Comparison of ENCODE assay signal across 1 cellular context in the genomic region with DNA sequence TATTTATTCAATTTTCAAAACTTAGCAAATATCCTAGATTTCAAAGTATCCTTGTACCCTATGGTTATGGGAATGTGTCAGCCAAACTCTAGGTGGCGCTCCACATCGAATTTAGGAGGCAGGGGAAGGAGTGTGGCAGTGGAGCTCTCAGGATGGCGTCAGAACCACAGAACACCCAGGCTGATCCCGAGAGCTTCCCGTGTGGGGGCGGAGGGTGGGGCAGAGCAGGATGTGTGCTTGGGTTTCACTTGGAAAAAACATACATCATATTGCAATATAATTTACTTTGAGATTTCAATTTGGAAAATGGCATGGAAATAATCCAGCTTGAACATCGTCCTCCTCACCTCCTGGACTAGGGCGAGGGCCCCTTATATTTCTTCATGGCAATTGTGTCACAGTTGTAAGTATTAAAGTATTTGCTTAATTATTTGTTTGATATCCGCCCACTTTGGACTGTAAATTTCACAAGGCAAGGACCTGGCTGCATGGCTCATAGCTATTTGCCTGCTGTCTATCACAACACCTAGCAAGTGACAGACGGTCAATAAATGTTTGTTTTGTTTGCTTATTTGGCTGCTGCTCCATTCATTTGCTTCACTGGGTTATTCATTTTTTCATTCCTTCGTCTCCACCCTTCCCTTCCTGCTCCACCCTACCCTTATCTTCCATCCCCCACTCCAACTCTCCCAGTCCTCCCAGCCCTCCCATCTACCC.
TF ChIP-seq lines count a peak whose summit lies in the region.

No MANE protein-coding gene starts in this region.

TF ChIP-seq in GM23338, 12 proteins besides CTCF, POLR2A, EP300 and RAD21 (continued from another document):
- TF ChIP-seq, protein P1, sequence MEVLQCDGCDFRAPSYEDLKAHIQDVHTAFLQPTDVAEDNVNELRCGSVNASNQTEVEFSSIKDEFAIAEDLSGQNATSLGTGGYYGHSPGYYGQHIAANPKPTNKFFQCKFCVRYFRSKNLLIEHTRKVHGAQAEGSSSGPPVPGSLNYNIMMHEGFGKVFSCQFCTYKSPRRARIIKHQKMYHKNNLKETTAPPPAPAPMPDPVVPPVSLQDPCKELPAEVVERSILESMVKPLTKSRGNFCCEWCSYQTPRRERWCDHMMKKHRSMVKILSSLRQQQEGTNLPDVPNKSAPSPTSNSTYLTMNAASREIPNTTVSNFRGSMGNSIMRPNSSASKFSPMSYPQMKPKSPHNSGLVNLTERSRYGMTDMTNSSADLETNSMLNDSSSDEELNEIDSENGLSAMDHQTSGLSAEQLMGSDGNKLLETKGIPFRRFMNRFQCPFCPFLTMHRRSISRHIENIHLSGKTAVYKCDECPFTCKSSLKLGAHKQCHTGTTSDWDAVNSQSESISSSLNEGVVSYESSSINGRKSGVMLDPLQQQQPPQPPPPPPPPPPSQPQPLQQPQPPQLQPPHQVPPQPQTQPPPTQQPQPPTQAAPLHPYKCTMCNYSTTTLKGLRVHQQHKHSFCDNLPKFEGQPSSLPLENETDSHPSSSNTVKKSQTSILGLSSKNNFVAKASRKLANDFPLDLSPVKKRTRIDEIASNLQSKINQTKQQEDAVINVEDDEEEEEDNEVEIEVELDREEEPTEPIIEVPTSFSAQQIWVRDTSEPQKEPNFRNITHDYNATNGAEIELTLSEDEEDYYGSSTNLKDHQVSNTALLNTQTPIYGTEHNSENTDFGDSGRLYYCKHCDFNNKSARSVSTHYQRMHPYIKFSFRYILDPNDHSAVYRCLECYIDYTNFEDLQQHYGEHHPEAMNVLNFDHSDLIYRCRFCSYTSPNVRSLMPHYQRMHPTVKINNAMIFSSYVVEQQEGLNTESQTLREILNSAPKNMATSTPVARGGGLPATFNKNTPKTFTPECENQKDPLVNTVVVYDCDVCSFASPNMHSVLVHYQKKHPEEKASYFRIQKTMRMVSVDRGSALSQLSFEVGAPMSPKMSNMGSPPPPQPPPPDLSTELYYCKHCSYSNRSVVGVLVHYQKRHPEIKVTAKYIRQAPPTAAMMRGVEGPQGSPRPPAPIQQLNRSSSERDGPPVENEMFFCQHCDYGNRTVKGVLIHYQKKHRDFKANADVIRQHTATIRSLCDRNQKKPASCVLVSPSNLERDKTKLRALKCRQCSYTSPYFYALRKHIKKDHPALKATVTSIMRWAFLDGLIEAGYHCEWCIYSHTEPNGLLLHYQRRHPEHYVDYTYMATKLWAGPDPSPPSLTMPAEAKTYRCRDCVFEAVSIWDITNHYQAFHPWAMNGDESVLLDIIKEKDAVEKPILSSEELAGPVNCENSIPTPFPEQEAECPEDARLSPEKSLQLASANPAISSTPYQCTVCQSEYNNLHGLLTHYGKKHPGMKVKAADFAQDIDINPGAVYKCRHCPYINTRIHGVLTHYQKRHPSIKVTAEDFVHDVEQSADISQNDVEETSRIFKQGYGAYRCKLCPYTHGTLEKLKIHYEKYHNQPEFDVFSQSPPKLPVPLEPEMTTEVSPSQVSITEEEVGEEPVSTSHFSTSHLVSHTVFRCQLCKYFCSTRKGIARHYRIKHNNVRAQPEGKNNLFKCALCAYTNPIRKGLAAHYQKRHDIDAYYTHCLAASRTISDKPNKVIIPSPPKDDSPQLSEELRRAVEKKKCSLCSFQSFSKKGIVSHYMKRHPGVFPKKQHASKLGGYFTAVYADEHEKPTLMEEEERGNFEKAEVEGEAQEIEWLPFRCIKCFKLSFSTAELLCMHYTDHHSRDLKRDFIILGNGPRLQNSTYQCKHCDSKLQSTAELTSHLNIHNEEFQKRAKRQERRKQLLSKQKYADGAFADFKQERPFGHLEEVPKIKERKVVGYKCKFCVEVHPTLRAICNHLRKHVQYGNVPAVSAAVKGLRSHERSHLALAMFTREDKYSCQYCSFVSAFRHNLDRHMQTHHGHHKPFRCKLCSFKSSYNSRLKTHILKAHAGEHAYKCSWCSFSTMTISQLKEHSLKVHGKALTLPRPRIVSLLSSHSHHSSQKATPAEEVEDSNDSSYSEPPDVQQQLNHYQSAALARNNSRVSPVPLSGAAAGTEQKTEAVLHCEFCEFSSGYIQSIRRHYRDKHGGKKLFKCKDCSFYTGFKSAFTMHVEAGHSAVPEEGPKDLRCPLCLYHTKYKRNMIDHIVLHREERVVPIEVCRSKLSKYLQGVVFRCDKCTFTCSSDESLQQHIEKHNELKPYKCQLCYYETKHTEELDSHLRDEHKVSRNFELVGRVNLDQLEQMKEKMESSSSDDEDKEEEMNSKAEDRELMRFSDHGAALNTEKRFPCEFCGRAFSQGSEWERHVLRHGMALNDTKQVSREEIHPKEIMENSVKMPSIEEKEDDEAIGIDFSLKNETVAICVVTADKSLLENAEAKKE (CRISPR knock-in tag; IDR thresholded peaks at IDR 0.05), result no peak
- TF ChIP-seq ZNF114 (CRISPR knock-in tag; IDR thresholded peaks at IDR 0.05), result no peak
- no peak for TF ChIP-seq EZH2phosphoT487 (IDR thresholded peaks at IDR 0.05; ENCODE audit: unreplicated experiment)
- TF ChIP-seq, protein P2, sequence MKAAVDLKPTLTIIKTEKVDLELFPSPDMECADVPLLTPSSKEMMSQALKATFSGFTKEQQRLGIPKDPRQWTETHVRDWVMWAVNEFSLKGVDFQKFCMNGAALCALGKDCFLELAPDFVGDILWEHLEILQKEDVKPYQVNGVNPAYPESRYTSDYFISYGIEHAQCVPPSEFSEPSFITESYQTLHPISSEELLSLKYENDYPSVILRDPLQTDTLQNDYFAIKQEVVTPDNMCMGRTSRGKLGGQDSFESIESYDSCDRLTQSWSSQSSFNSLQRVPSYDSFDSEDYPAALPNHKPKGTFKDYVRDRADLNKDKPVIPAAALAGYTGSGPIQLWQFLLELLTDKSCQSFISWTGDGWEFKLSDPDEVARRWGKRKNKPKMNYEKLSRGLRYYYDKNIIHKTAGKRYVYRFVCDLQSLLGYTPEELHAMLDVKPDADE (IDR thresholded peaks at IDR 0.05), result no peak
- TF ChIP-seq STAT1 (IDR thresholded peaks at IDR 0.05; ENCODE audit: unreplicated experiment), result no peak
- TF ChIP-seq CREB1 (CRISPR knock-in tag; IDR thresholded peaks at IDR 0.05; ENCODE audit: low read depth), result 0 out of 2 replicates have a peak, but pooled peaks have one; percentile 19
